ENCODE assay signal across 20 cellular contexts in genomic region chrX:75228854-75229253, GRCh38. TPM values are rescaled to one million over a fixed set of nuclear protein-coding genes. Genes with fewer than 3 reads are reported as not detected.
A peak's percentile ranks its signal among the peaks of the same experiment; 100 is the strongest.
DNase-seq lines count a peak whose midpoint lies in the region; ATAC-seq lines count a peak whose summit lies in the region.
"Had no signal": no experiment of that assay in that cellular context is flagged by ENCODE, and none has a peak within 500 bp of the region (broad histone marks: within the 10 kb centered on the region; RNA-seq: fewer than 3 reads in every experiment).

No MANE protein-coding gene starts in this region.

- H3K9me3 ChIP-seq in mesenchymal stem cell (ENCODE audit: control insufficient read depth, low read length): no peaks in the 10 kb centered on the region
- H3K9me3 ChIP-seq: A549; BLaER1 treated with 17β-estradiol and CSF1 and Interleukin-3, amounts not matched to agents 10 nM and 100 nM; HAP-1; SJSA1 had no signal

- H3K79me1 ChIP-seq in mesenchymal stem cell (replicated peaks; ENCODE audit: low read length, poor library complexity, severe bottlenecking): no peaks in the 10 kb centered on the region

- peaks cover 0 to 12% of the 10 kb centered on the region in 2 experiments for H3K27me3 ChIP-seq in mesenchymal stem cell (ENCODE audit: control insufficient read depth in 1 of 2, insufficient read depth in 1 of 2, low read length in 2 of 2)
- H3K27me3 ChIP-seq: SJSA1 had no signal

- no peak overlapping the region for H2BK12ac ChIP-seq in mesenchymal stem cell (ENCODE audit: low read length in 2 of 2)

- no CpG with 5 or more reads among the region's 3 CpGs for WGBS in mesenchymal stem cell

- H3K4me2 ChIP-seq in mesenchymal stem cell (ENCODE audit: low read length, poor library complexity, severe bottlenecking): no peak overlapping the region
- H3K4me2 ChIP-seq: A549; BLaER1 treated with 17β-estradiol and CSF1 and Interleukin-3, amounts not matched to agents 10 nM and 100 nM; PC-9 had no signal

- H3K18ac ChIP-seq in mesenchymal stem cell (ENCODE audit: low read depth in 1 of 2, low read length in 2 of 2): no peak overlapping the region

- H2BK5ac ChIP-seq in mesenchymal stem cell (ENCODE audit: low read depth, low read length, poor library complexity, severe bottlenecking): no peak overlapping the region

- no peak overlapping the region for H3K4ac ChIP-seq in mesenchymal stem cell (ENCODE audit: low read depth in 1 of 2, low read length in 2 of 2)

- no peak overlapping the region for H3K27ac ChIP-seq in mesenchymal stem cell (ENCODE audit: low read length, poor library complexity, severe bottlenecking)
- H3K27ac ChIP-seq: A549; BLaER1 treated with 17β-estradiol and CSF1 and Interleukin-3, amounts not matched to agents 10 nM and 100 nM; PC-9; SJSA1 had no signal

- no peak overlapping the region for H2BK15ac ChIP-seq in mesenchymal stem cell (ENCODE audit: low read depth, poor library complexity, severe bottlenecking)

- H3K9ac ChIP-seq in mesenchymal stem cell (ENCODE audit: low read length): no peak overlapping the region
- H3K9ac ChIP-seq: BLaER1 treated with 17β-estradiol and CSF1 and Interleukin-3, amounts not matched to agents 10 nM and 100 nM had no signal

- no peak for DNase-seq in T-helper 1 cell
- no peak for DNase-seq in GOT3 (lab: John Stamatoyannopoulos, UW)
- DNase-seq in mesenchymal stem cell: no peak
- DNase-seq in NCI-H2227 (lab: John Stamatoyannopoulos, UW; ENCODE audit: unreplicated experiment): no peak
- DNase-seq: DND-41, KG1, NCI-H1436 treated with DMSO at 0.1 percent for 48 hours, NCI-H2081, NCI-H510A, NCI-H82, PC-9 had no signal

- no peak overlapping the region for H2AK5ac ChIP-seq in mesenchymal stem cell (ENCODE audit: low read length, severe bottlenecking)

- no peak overlapping the region for H4K91ac ChIP-seq in mesenchymal stem cell (ENCODE audit: low read length)

- no peak overlapping the region for H3K14ac ChIP-seq in mesenchymal stem cell (ENCODE audit: low read length in 2 of 2)

- ATAC-seq in GM18499 (IDR thresholded peaks at IDR 0.05; ENCODE audit: insufficient read depth, unreplicated experiment): peak; percentile 85
- peak; percentile 54 for ATAC-seq in GM19351 (IDR thresholded peaks at IDR 0.05; ENCODE audit: unreplicated experiment)
- peak; percentile 53 for ATAC-seq in HG03095 (IDR thresholded peaks at IDR 0.05; ENCODE audit: unreplicated experiment)
- peak; percentile 45 for ATAC-seq in HG03565 (IDR thresholded peaks at IDR 0.05; ENCODE audit: unreplicated experiment)
- ATAC-seq: A549, HepG2 had no signal

- H2BK120ac ChIP-seq in mesenchymal stem cell (ENCODE audit: low read depth, low read length): no peak overlapping the region

- no peaks in the 10 kb centered on the region for H3K36me3 ChIP-seq in mesenchymal stem cell (ENCODE audit: control insufficient read depth in 1 of 2, insufficient read depth in 2 of 2, low read depth in 1 of 2, low read length in 2 of 2)
- H3K36me3 ChIP-seq: BLaER1 treated with 17β-estradiol and CSF1 and Interleukin-3, amounts not matched to agents 10 nM and 100 nM; HAP-1; SJSA1 had no signal

- no peaks in the 10 kb centered on the region for H3K4me1 ChIP-seq in mesenchymal stem cell (ENCODE audit: control insufficient read depth, insufficient read depth, low read depth, low read length)
- H3K4me1 ChIP-seq: A549; BLaER1 treated with 17β-estradiol and CSF1 and Interleukin-3, amounts not matched to agents 10 nM and 100 nM; HAP-1; SJSA1 had no signal

- no peak overlapping the region for H3K4me3 ChIP-seq in mesenchymal stem cell (ENCODE audit: insufficient read depth in 1 of 2, low read depth in 1 of 2, low read length in 2 of 2)
- H3K4me3 ChIP-seq: A549; BLaER1 treated with 17β-estradiol and CSF1 and Interleukin-3, amounts not matched to agents 10 nM and 100 nM; HAP-1; PC-9; SJSA1 had no signal

- H4K8ac ChIP-seq in mesenchymal stem cell (ENCODE audit: low read length): no peak overlapping the region

- no peak overlapping the region for H2AFZ ChIP-seq in mesenchymal stem cell (ENCODE audit: low read depth, low read length)
- H2AFZ ChIP-seq: PC-9 had no signal

- no peak overlapping the region for H3K23ac ChIP-seq in mesenchymal stem cell (ENCODE audit: low read length in 2 of 2)

RNA-seq across cellular contexts. Expression of gene UPRT, which starts 45.0 kb away (rescaled TPM):
- polyA plus RNA-seq in mesenchymal stem cell (2013, experiment 1 of 2): 5.4 TPM
- 6.0 TPM for polyA plus RNA-seq in mesenchymal stem cell (2013, experiment 2 of 2)
